ENCODE assay signal across 8 cellular contexts in the genomic region with DNA sequence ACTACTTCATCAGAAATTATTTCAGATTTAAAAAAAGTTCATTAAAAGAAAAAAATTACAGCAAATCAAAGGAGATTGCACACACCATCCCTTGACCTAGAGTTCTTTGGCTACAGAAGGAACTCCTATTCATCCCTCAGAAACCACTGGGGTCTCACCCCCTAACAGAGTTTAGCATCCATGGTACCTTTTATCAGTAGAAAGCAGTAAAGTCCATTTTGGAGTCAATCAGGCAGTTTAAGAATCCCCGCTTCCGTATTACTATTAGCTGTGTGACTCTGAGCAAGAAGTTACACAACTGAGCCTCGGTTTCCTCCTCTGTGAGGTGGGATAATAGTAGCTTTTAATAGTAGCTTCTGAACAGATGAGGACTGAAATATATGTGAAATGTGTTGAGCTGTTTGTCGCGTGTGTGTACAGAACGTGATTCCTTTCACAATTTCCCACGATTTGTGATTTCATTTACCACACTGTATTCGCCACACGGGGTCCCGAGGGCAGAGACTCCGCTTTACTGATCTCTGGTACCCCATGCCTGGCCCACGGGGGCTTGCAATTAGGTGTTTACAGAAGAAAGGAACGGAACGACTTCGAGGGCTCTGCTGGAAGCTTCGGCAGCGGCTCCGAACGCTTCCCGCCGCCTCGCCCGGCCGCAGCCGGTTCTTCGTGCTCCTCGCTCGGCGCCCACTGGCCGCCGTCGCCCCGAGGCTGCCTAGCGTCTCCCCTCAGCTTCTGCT.
DNase-seq lines count a peak whose midpoint lies in the region; ATAC-seq and TF ChIP-seq lines count a peak whose summit lies in the region.

No MANE protein-coding gene starts in this region.

- H2AFZ ChIP-seq in DND-41 (ENCODE audit: low read depth, low read length) (0 out of 2 replicates have a peak overlapping the region, but pooled peaks have one; percentile 18), parathyroid adenoma (peak overlapping the region; percentile 92)

- H3K9me3 Mint-ChIP-seq in activated T-cell treated with anti-CD3 and anti-CD28 coated beads, Interleukin-2, amount 50 U/mL, for 4 hours = no peaks in the 10 kb centered on the region

- H4K20me1 ChIP-seq in DND-41 (ENCODE audit: insufficient read depth, low read length) = no peaks in the 10 kb centered on the region

- H3K27me3 ChIP-seq in DND-41 (ENCODE audit: insufficient read depth, low read length, poor library complexity) (peaks cover 86% of the 10 kb centered on the region), gastroesophageal sphincter (no peaks in the 10 kb centered on the region), parathyroid adenoma (ENCODE audit: control insufficient read depth, insufficient read depth, low read length) (no peaks in the 10 kb centered on the region)

- H3K4me3 Mint-ChIP-seq in activated T-cell treated with anti-CD3 and anti-CD28 coated beads, Interleukin-2, amount 50 U/mL, for 4 hours = peak overlapping the region; percentile 71

- peaks cover 18% of the 10 kb centered on the region for H3K4me1 Mint-ChIP-seq in activated T-cell treated with anti-CD3 and anti-CD28 coated beads, Interleukin-2, amount 50 U/mL, for 4 hours (ENCODE audit: low read depth)

- WGBS in gastroesophageal sphincter (ENCODE audit: low coverage in 1 of 2), 2 donors = 18 to 23% methylated on average over 7 of the region's 34 CpGs

- peaks cover 17% of the 10 kb centered on the region for H3K4me1 ChIP-seq in DND-41 (ENCODE audit: insufficient read depth, low read length)
- peaks cover 0 to 61% (median 10%) of the 10 kb centered on the region in 3 donors for H3K4me1 ChIP-seq in gastroesophageal sphincter
- H3K4me1 ChIP-seq in parathyroid adenoma = no peaks in the 10 kb centered on the region

- no peak for TF ChIP-seq EP300 in gastroesophageal sphincter (IDR thresholded peaks at IDR 0.05)

- peak; percentile 6 for DNase-seq in DND-41
- DNase-seq in HuH-7.5 (ENCODE audit: low spot score) = peak; percentile 8
- DNase-seq in activated T-cell treated with anti-CD3 and anti-CD28 coated beads, Interleukin-2, amount 50 U/mL, for 4 hours = peak; percentile 19
- DNase-seq in NCI-H1436 treated with DMSO at 0.1 percent for 48 hours (lab: John Stamatoyannopoulos, UW) = no peak

- no peak for TF ChIP-seq POLR2A in gastroesophageal sphincter (IDR thresholded peaks at IDR 0.05)

- H3K4me2 ChIP-seq in DND-41 (ENCODE audit: insufficient read depth, low read length) (peak overlapping the region; percentile 62), parathyroid adenoma (ENCODE audit: low read length) (peak overlapping the region; percentile 79)

- H3K9ac ChIP-seq in DND-41 (ENCODE audit: low read depth, low read length) (peak overlapping the region; percentile 18; the same call in 1 of the 2 replicates), parathyroid adenoma (no peak overlapping the region)

- H3K36me3 Mint-ChIP-seq in activated T-cell treated with anti-CD3 and anti-CD28 coated beads, Interleukin-2, amount 50 U/mL, for 4 hours (ENCODE audit: insufficient read depth) = no peaks in the 10 kb centered on the region

- no peaks in the 10 kb centered on the region for H3K9me3 ChIP-seq in DND-41 (ENCODE audit: insufficient read depth, low read length, severe bottlenecking)
- H3K9me3 ChIP-seq in gastroesophageal sphincter = no peaks in the 10 kb centered on the region
- no peaks in the 10 kb centered on the region for H3K9me3 ChIP-seq in parathyroid adenoma (ENCODE audit: control insufficient read depth, low read length)

- no peak for TF ChIP-seq CTCF in DND-41 (IDR thresholded peaks at IDR 0.05; ENCODE audit: borderline replicate concordance, extremely low read depth, low read length, poor library complexity, severe bottlenecking)
- TF ChIP-seq CTCF in gastroesophageal sphincter (IDR thresholded peaks at IDR 0.05) = peak in 2 of 4 experiments; percentile 8 to 17
- no peak for TF ChIP-seq CTCF in parathyroid adenoma (IDR thresholded peaks at IDR 0.05)

- H3K79me2 ChIP-seq in DND-41 (ENCODE audit: insufficient read depth, low read length) (no peaks in the 10 kb centered on the region), parathyroid adenoma (no peaks in the 10 kb centered on the region)

- H3K36me3 ChIP-seq in DND-41 (ENCODE audit: insufficient read depth, low read length) = no peaks in the 10 kb centered on the region
- no peaks in the 10 kb centered on the region for H3K36me3 ChIP-seq in gastroesophageal sphincter
- no peaks in the 10 kb centered on the region for H3K36me3 ChIP-seq in parathyroid adenoma (ENCODE audit: control insufficient read depth, insufficient read depth, low read length)

- ATAC-seq in DND-41 (ENCODE audit: insufficient read depth, low read depth) = peak; percentile 23; the same call in 2 of the 3 replicates
- peak; percentile 23 to 25 for ATAC-seq in activated T-cell treated with anti-CD3 and anti-CD28 coated beads, Interleukin-2, amount 50 U/mL, for 4 hours
- ATAC-seq in gastroesophageal sphincter = peak; percentile 9
- no peak for ATAC-seq in HG03571 (IDR thresholded peaks at IDR 0.05; ENCODE audit: unreplicated experiment)
- ATAC-seq in HG03469 (IDR thresholded peaks at IDR 0.05; ENCODE audit: unreplicated experiment) = no peak

- H3K27ac ChIP-seq in DND-41 (ENCODE audit: low read length) (no peak overlapping the region), gastroesophageal sphincter (peak overlapping the region; percentile 78 to 98 (median 96)), parathyroid adenoma (peak overlapping the region; percentile 83)

- H3K4me3 ChIP-seq in DND-41 (ENCODE audit: low read depth in 1 of 2, low read length in 2 of 2) (peak overlapping the region in 1 of 2 experiments; percentile 44; a peak in 2 of 4 replicates), gastroesophageal sphincter (peak overlapping the region; percentile 64 to 68), parathyroid adenoma (ENCODE audit: low read depth, low read length) (peak overlapping the region; percentile 63)

- H3K27me3 Mint-ChIP-seq in activated T-cell treated with anti-CD3 and anti-CD28 coated beads, Interleukin-2, amount 50 U/mL, for 4 hours (ENCODE audit: low read depth) = peaks cover 49% of the 10 kb centered on the region

Comparison
In these comparisons a context has a peak if more than half of its experiments do, and no peak if none do; other contexts are left out.
1. ATAC-seq: peak in DND-41 (single experiment), activated T-cell treated with anti-CD3 and anti-CD28 coated beads, Interleukin-2, amount 50 U/mL, for 4 hours (2 of 2) and gastroesophageal sphincter (single experiment); none in HG03571 (single experiment) and HG03469 (single experiment).